In the genomic region with DNA sequence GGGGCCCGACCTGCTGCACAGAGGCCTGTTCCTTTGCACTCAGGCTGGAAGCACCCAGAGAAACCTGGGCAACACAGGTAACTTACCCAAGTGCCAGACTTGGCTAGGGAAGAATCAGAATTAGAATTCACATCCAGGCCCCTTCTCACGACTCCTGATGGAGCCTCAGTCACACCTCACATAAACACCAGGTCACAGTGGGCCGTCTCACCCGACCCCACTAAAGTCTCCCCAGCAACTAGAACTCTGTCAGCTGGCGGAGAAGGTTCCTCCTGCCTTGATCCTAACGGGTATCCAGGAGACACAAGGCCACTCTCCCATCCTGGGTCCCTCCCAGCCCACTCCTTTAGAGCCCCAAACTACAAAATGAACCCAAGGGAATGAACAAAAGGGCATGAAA, we compare ENCODE assay signal across 29 cellular contexts. TPM values are rescaled to one million over a fixed set of nuclear protein-coding genes. Genes with fewer than 3 reads are reported as not detected.
DNase-seq lines count a peak whose midpoint lies in the region; ATAC-seq, FAIRE-seq and TF ChIP-seq lines count a peak whose summit lies in the region.
"Had no signal": no experiment of that assay in that cellular context is flagged by ENCODE, and none has a peak within 500 bp of the region (broad histone marks: within the 10 kb centered on the region; RNA-seq: fewer than 3 reads in every experiment).

No MANE protein-coding gene starts in this region.

- POLR2A ChIA-PET in H1 (lab: Charles Lee; ENCODE audit: partially characterized antibody) = interaction anchor here (1.3 kb wide), 1 partner anchor 14 kb away, joined by 4 read pairs; no protein-coding TSS in a partner anchor
- POLR2A ChIA-PET in PC-9 (lab: Charles Lee; ENCODE audit: unreplicated experiment) = no interaction called here

- H2AFZ ChIP-seq in H1 (ENCODE audit: low read length) = no peak overlapping the region
- H2AFZ ChIP-seq in PC-9 = no peak overlapping the region
- H2AFZ ChIP-seq: GM23338 had no signal

- no TSS peak for BruUV-seq in PC-9 (replicated peaks; lab: Mats Ljungman, UMichigan)

- H3K18ac ChIP-seq in H1 (ENCODE audit: extremely low read depth, low read length) = no peak overlapping the region

- no peak overlapping the region for H3K56ac ChIP-seq in H1 (replicated peaks; ENCODE audit: insufficient read length, low read depth, low read length)

- no peak overlapping the region for H2BK20ac ChIP-seq in H1 (ENCODE audit: low read length)

- no peaks in the 10 kb centered on the region for H3K9me3 ChIP-seq in DOHH2 (ENCODE audit: control insufficient read depth, insufficient read depth, low read length)
- H3K9me3 ChIP-seq in H1 (ENCODE audit: insufficient read depth in 2 of 2, low read depth in 1 of 2, low read length in 1 of 2) = no peaks in the 10 kb centered on the region
- H3K9me3 ChIP-seq in neutrophil = no peaks in the 10 kb centered on the region
- no peaks in the 10 kb centered on the region for H3K9me3 ChIP-seq in PC-9 (ENCODE audit: insufficient read depth, low read depth)

- H3K27ac ChIP-seq in DOHH2 (ENCODE audit: low read depth, low read length) (peak overlapping the region; percentile 57; the same call in 1 of the 2 replicates), H1 (ENCODE audit: low read depth, low read length) (no peak overlapping the region), neutrophil (peak overlapping the region; percentile 64), PC-9 (no peak overlapping the region)
- H3K27ac ChIP-seq: coronary artery, RWPE1 had no signal

- H3K79me2 ChIP-seq in DOHH2 (ENCODE audit: control insufficient read depth, low read length) (no peaks in the 10 kb centered on the region), H1 (ENCODE audit: control insufficient read depth in 1 of 2, insufficient read depth in 2 of 2, low read length in 2 of 2) (no peaks in the 10 kb centered on the region), PC-9 (ENCODE audit: low read depth) (no peaks in the 10 kb centered on the region)

- H3K4me3 ChIP-seq in DOHH2 (ENCODE audit: low read length) (peak overlapping the region; percentile 27; the same call in 1 of the 2 replicates), H1 (ENCODE audit: extremely low read depth in 1 of 4, insufficient read depth in 2 of 4, low read depth in 3 of 4, low read length in 4 of 4) (no peak overlapping the region), neutrophil (ENCODE audit: low read depth in 1 of 2, low read length in 1 of 2) (no peak overlapping the region), PC-9 (no peak overlapping the region)
- H3K4me3 ChIP-seq: coronary artery, GM23338 had no signal

- WGBS in H1 (ENCODE audit: extremely low coverage in 1 of 2, insufficient coverage in 1 of 2, insufficient read length in 1 of 2, insufficient replicate concordance in 2 of 2, low coverage in 1 of 2, low lambda C conversion rate in 2 of 2, missing lambda C conversion rate in 1 of 2), 2 experiments = 87% methylated on average over 6 of the region's 6 CpGs; no CpG with 5 or more reads in 1 of the 2 experiments

- H3K36me3 Mint-ChIP-seq in CD14-positive monocyte = peaks cover 64 to 81% of the 10 kb centered on the region in 2 donors
- H3K36me3 Mint-ChIP-seq: CD8-positive, alpha-beta T cell had no signal

- no peaks in the 10 kb centered on the region for H3K79me1 ChIP-seq in H1 (ENCODE audit: low read depth, low read length)

- H3K27ac Mint-ChIP-seq in CD14-positive monocyte = peak overlapping the region; percentile 72 to 98 (median 94)
- H3K27ac Mint-ChIP-seq: activated naive CD4-positive, alpha-beta T cell treated with anti-CD3 and anti-CD28 coated beads, Interleukin-2, amount 50 U/mL, for 24 hours; CD8-positive, alpha-beta T cell; endodermal cell; GM23338 had no signal

- no peak for TF ChIP-seq POLR2A in H1 (IDR thresholded peaks at IDR 0.05; ENCODE audit: control extremely low read depth in 1 of 2, low read depth in 2 of 2, low read length in 2 of 2)

- no peak overlapping the region for H4K5ac ChIP-seq in H1 (ENCODE audit: insufficient read length, low read depth, low read length)

- TF ChIP-seq RAD21 in H1 (IDR thresholded peaks at IDR 0.05 in 1 of 2, conservative IDR thresholded peaks at IDR 0.05 in 1 of 2; ENCODE audit: low read depth in 2 of 2, low read length in 2 of 2) = no peak

- no peaks in the 10 kb centered on the region for H3K27me3 ChIP-seq in DOHH2 (ENCODE audit: control insufficient read depth, low read length)
- H3K27me3 ChIP-seq in H1 (replicated peaks in 1 of 4; ENCODE audit: control insufficient read depth in 3 of 4, extremely low read depth in 1 of 4, insufficient read depth in 3 of 4, low read length in 3 of 4) = no peaks in the 10 kb centered on the region
- no peaks in the 10 kb centered on the region for H3K27me3 ChIP-seq in neutrophil
- no peaks in the 10 kb centered on the region for H3K27me3 ChIP-seq in PC-9 (ENCODE audit: insufficient read depth, low read depth)

- H3K9me2 ChIP-seq in DOHH2 (replicated peaks; ENCODE audit: control insufficient read depth, low read length) (no peaks in the 10 kb centered on the region), PC-9 (ENCODE audit: insufficient read depth) (no peaks in the 10 kb centered on the region)

- no peak overlapping the region for H2BK15ac ChIP-seq in H1 (ENCODE audit: low read length)

- H4K20me1 ChIP-seq in DOHH2 (ENCODE audit: control insufficient read depth, insufficient read depth, low read depth, low read length) (no peaks in the 10 kb centered on the region), H1 (replicated peaks in 1 of 2; ENCODE audit: control insufficient read depth in 1 of 2, insufficient read depth in 2 of 2, low read length in 2 of 2) (no peaks in the 10 kb centered on the region), PC-9 (ENCODE audit: insufficient read depth) (no peaks in the 10 kb centered on the region)

- no peak for TF ChIP-seq CTCF in CD14-positive monocyte (IDR thresholded peaks at IDR 0.05)
- TF ChIP-seq CTCF in DOHH2 (IDR thresholded peaks at IDR 0.05; ENCODE audit: low read depth, low read length, poor library complexity, severe bottlenecking) = no peak
- TF ChIP-seq CTCF in H1 (IDR thresholded peaks at IDR 0.05; ENCODE audit: control extremely low read depth in 1 of 3, insufficient read depth in 1 of 3, low read depth in 1 of 3, low read length in 3 of 3) = no peak
- no peak for TF ChIP-seq CTCF in neutrophil (IDR thresholded peaks at IDR 0.05)
- no peak for TF ChIP-seq CTCF in PC-9 (conservative IDR thresholded peaks at IDR 0.05)

- H2BK120ac ChIP-seq in H1 (replicated peaks; ENCODE audit: low read depth, low read length) = no peak overlapping the region

- ATAC-seq in HG03108 (IDR thresholded peaks at IDR 0.05; ENCODE audit: unreplicated experiment) = no peak
- ATAC-seq: CD8-positive, alpha-beta T cell; GM23338; left ventricle myocardium superior had no signal

- no peaks in the 10 kb centered on the region for H3K9me3 Mint-ChIP-seq in CD14-positive monocyte
- H3K9me3 Mint-ChIP-seq: activated naive CD4-positive, alpha-beta T cell treated with anti-CD3 and anti-CD28 coated beads, Interleukin-2, amount 50 U/mL, for 24 hours; activated T-helper 1 cell treated with anti-CD3 and anti-CD28 coated beads, Interleukin-12 subunit alpha, Interleukin-12 subunit beta, Interleukin-2, Interleukin-4 antibody, amounts not matched to agents 30 ng/mL and 10 ng/mL and 1 ng/mL, durations not matched to agents 14 hours and 24 hours and 36 hours; CD8-positive, alpha-beta T cell; endodermal cell; GM23338 had no signal

- TF ChIP-seq EP300 in H1 (IDR thresholded peaks at IDR 0.05; ENCODE audit: borderline replicate concordance in 1 of 2, low read depth in 2 of 2, low read length in 2 of 2) = no peak

- DNase-seq in CD14-positive monocyte (ENCODE audit: low spot score) = no peak
- no peak for DNase-seq in H1 (ENCODE audit: low read depth in 1 of 2, low spot score in 2 of 2)
- no peak for DNase-seq in PC-9
- no peak for DNase-seq in stimulated activated naive CD4-positive, alpha-beta T cell treated with Interleukin-2 at 50 U/mL for 16 hours (lab: John Stamatoyannopoulos, UW)
- DNase-seq in mucosa of gallbladder (ENCODE audit: low spot score) = no peak
- DNase-seq: activated CD4-positive, alpha-beta T cell treated with anti-CD3 and anti-CD28 coated beads, Interleukin-2, amount 50 U/mL, for 1 hour; activated CD4-positive, CD25-positive, alpha-beta regulatory T cell; anterior cingulate cortex; CD8-positive, alpha-beta T cell; endodermal cell; left ventricle myocardium superior; NCI-H1048; NCI-H446 treated with DMSO at 0.1 percent for 48 hours; NCI-H82; stimulated activated CD4-positive, alpha-beta T cell treated with anti-CD3 and anti-CD28 coated beads, Interleukin-4, amount 100 ng/mL, for 1 hour; T-helper 1 cell had no signal

- no peaks in the 10 kb centered on the region for H3K23me2 ChIP-seq in H1 (ENCODE audit: low read depth, low read length)

- intact Hi-C loops in CD14-positive monocyte (cut with micrococcal nuclease) = no loop called here
- intact Hi-C loops in PC-9 (cut with micrococcal nuclease; ENCODE audit: unreplicated experiment) = no loop called here

- H3K4me1 Mint-ChIP-seq in CD14-positive monocyte = peaks cover 63% of the 10 kb centered on the region

- no peak overlapping the region for H2BK5ac ChIP-seq in H1 (ENCODE audit: low read depth, low read length)

- no peak overlapping the region for H3K9ac ChIP-seq in H1 (replicated peaks in 1 of 4; ENCODE audit: extremely low read depth in 1 of 4, low read depth in 3 of 4, low read length in 3 of 4)

- H3K27me3 Mint-ChIP-seq in CD14-positive monocyte (ENCODE audit: low read depth in 3 of 3) = peaks cover 0 to 2% (median 0%) of the 10 kb centered on the region in 3 donors
- H3K27me3 Mint-ChIP-seq: activated naive CD4-positive, alpha-beta T cell treated with anti-CD3 and anti-CD28 coated beads, Interleukin-2, amount 50 U/mL, for 24 hours had no signal

- no peak overlapping the region for H3K14ac ChIP-seq in H1 (ENCODE audit: insufficient read length)

- peak overlapping the region; percentile 44 for H4K91ac ChIP-seq in H1 (replicated peaks; ENCODE audit: insufficient read length, low read length)

- no peak overlapping the region for H4K8ac ChIP-seq in H1 (ENCODE audit: extremely low read depth, insufficient read depth, low read length)

- no peak for FAIRE-seq in H1 (lab: Jason Lieb, UNC)
- FAIRE-seq: GM18507, keratinocyte had no signal

- H3K4me3 Mint-ChIP-seq in CD14-positive monocyte = peak overlapping the region in 1 of 2 donors; percentile 37
- H3K4me3 Mint-ChIP-seq: activated naive CD4-positive, alpha-beta T cell treated with anti-CD3 and anti-CD28 coated beads, Interleukin-2, amount 50 U/mL, for 24 hours; activated T-helper 1 cell treated with anti-CD3 and anti-CD28 coated beads, Interleukin-12 subunit alpha, Interleukin-12 subunit beta, Interleukin-2, Interleukin-4 antibody, amounts not matched to agents 30 ng/mL and 10 ng/mL and 1 ng/mL, durations not matched to agents 14 hours and 24 hours and 36 hours; CD8-positive, alpha-beta T cell; endodermal cell; GM23338 had no signal

- H3K23ac ChIP-seq in H1 (ENCODE audit: insufficient read length) = no peak overlapping the region

- H3K4me1 ChIP-seq in DOHH2 (ENCODE audit: control insufficient read depth, low read length) (peaks cover 76% of the 10 kb centered on the region), H1 (replicated peaks in 1 of 4; ENCODE audit: control insufficient read depth in 3 of 4, insufficient read depth in 4 of 4, low read length in 3 of 4) (peaks cover 0 to 10% (median 4%) of the 10 kb centered on the region in 4 experiments; a peak in 4 of 7 replicates), neutrophil (ENCODE audit: control insufficient read depth in 1 of 2, insufficient read depth in 1 of 2, low read depth in 1 of 2, low read length in 1 of 2) (peaks cover 43 to 52% of the 10 kb centered on the region in 2 experiments), PC-9 (replicated peaks; ENCODE audit: insufficient read depth) (no peaks in the 10 kb centered on the region)

- H3F3A ChIP-seq in DOHH2 (ENCODE audit: control insufficient read depth, insufficient read depth) (peaks cover 9% of the 10 kb centered on the region), PC-9 (ENCODE audit: insufficient read depth, low read depth) (peaks cover 4% of the 10 kb centered on the region; the same call in 1 of the 2 replicates)

- no peak overlapping the region for H3K4ac ChIP-seq in H1 (replicated peaks; ENCODE audit: insufficient read length, low read depth, low read length)

- no peak overlapping the region for H2AK5ac ChIP-seq in H1 (ENCODE audit: low read depth, low read length)

- H3K36me3 ChIP-seq in DOHH2 (ENCODE audit: control insufficient read depth, low read length) = no peaks in the 10 kb centered on the region
- H3K36me3 ChIP-seq in H1 (ENCODE audit: control insufficient read depth in 2 of 4, insufficient read depth in 4 of 4, low read length in 3 of 4) = no peaks in the 10 kb centered on the region
- no peaks in the 10 kb centered on the region for H3K36me3 ChIP-seq in neutrophil
- no peaks in the 10 kb centered on the region for H3K36me3 ChIP-seq in PC-9 (ENCODE audit: low read depth)

- H2BK12ac ChIP-seq in H1 (ENCODE audit: low read depth, low read length) = 0 out of 2 replicates have a peak overlapping the region, but pooled peaks have one; percentile 19

- H3K4me2 ChIP-seq in DOHH2 (ENCODE audit: low read length) (peak overlapping the region; percentile 60), H1 (ENCODE audit: insufficient read depth in 1 of 2, low read depth in 2 of 2, low read length in 2 of 2) (no peak overlapping the region), PC-9 (no peak overlapping the region)
- H3K4me2 ChIP-seq: GM23338 had no signal

- CTCF ChIA-PET in H1 (lab: Charles Lee; ENCODE audit: partially characterized antibody) = interaction anchor here (0.7 to 2.3 kb wide), 6 partner anchors 9 to 138 kb away, joined by 3 to 10 read pairs (median 4); partner anchors contain the start of gene CKLF
- CTCF ChIA-PET in PC-9 (lab: Charles Lee) = no interaction called here

RNA-seq across cellular contexts. Expression of gene TK2, which starts 6.4 kb away (rescaled TPM):
- polyA plus RNA-seq in CD14-positive monocyte = 10 to 100 TPM; 29.8 to 38.9 TPM
- total RNA-seq in H1 (2021; fragmentation: NEBNext Ultra II Directional; extraction: Animal tissue kit (Norgen Biotek cat#: 25700)) = 3.6 and 4.5 TPM in 2 replicates
- polyA plus RNA-seq in H1 (2011; rRNA removed) = 2.7 and 3.2 TPM in 2 replicates
- 4.6 TPM for polyA plus RNA-seq in H1 (2011; cell fraction: cytosol; rRNA removed)
- 8.7 TPM for polyA plus RNA-seq in H1 (2011; cell fraction: nucleus; rRNA removed)
- 3.2 to 4.4 TPM (median 3.8 TPM) in 4 replicates for polyA plus RNA-seq in H1 (2012, experiment 1 of 2)
- polyA plus RNA-seq in H1 (2012, experiment 2 of 2) = 1.6 TPM
- 3.4 TPM for polyA plus RNA-seq in H1 (2013, experiment 1 of 2)
- polyA plus RNA-seq in H1 (2013, experiment 2 of 2) = 2.4 TPM
- 7.1 and 12.2 TPM in 2 replicates for polyA minus RNA-seq in H1 (2011; rRNA and poly(A)+ RNA removed)
- polyA minus RNA-seq in H1 (2011; cell fraction: cytosol; rRNA and poly(A)+ RNA removed) = 5.1 TPM
- 5.9 TPM for polyA minus RNA-seq in H1 (2011; cell fraction: nucleus; rRNA and poly(A)+ RNA removed)
- 20.1 and 20.9 TPM in 2 replicates for total RNA-seq in PC-9 (2021)
- 38.5 TPM for total RNA-seq in mucosa of gallbladder

RNA-seq across cellular contexts. Expression of gene CKLF, which starts 8.8 kb away (rescaled TPM):
- polyA plus RNA-seq in CD14-positive monocyte = 100 to 1,000 TPM; 374 to 430 TPM
- total RNA-seq in H1 (2021; fragmentation: NEBNext Ultra II Directional; extraction: Animal tissue kit (Norgen Biotek cat#: 25700)) = 18.9 and 21.1 TPM in 2 replicates
- polyA plus RNA-seq in H1 (2011; rRNA removed) = 61.2 and 63.5 TPM in 2 replicates
- polyA plus RNA-seq in H1 (2011; cell fraction: cytosol; rRNA removed) = 50.5 TPM
- 34.6 TPM for polyA plus RNA-seq in H1 (2011; cell fraction: nucleus; rRNA removed)
- polyA plus RNA-seq in H1 (2012, experiment 1 of 2) = 15.6 to 41.5 TPM (median 33.8 TPM) in 4 replicates
- polyA plus RNA-seq in H1 (2012, experiment 2 of 2) = 29.6 TPM
- 40.3 TPM for polyA plus RNA-seq in H1 (2013, experiment 1 of 2)
- polyA plus RNA-seq in H1 (2013, experiment 2 of 2) = 40.7 TPM
- 10.2 and 11.5 TPM in 2 replicates for polyA minus RNA-seq in H1 (2011; rRNA and poly(A)+ RNA removed)
- 13.5 TPM for polyA minus RNA-seq in H1 (2011; cell fraction: cytosol; rRNA and poly(A)+ RNA removed)
- polyA minus RNA-seq in H1 (2011; cell fraction: nucleus; rRNA and poly(A)+ RNA removed) = 9.7 TPM
- total RNA-seq in PC-9 (2021) = 77.1 and 86.4 TPM in 2 replicates
- total RNA-seq in mucosa of gallbladder = 50.0 TPM

RNA-seq across cellular contexts. Expression of gene CMTM1, which starts 22.7 kb away (rescaled TPM):
- polyA plus RNA-seq in CD14-positive monocyte (1 to 10 TPM; 1.6 to 2.5 TPM), H1 (2011; rRNA removed) (1.2 and 1.7 TPM in 2 replicates)
- 1.9 and 2.0 TPM in 2 replicates for total RNA-seq in H1 (2021; fragmentation: NEBNext Ultra II Directional; extraction: Animal tissue kit (Norgen Biotek cat#: 25700))
- polyA plus RNA-seq in H1 (2011; cell fraction: cytosol; rRNA removed) = 1.1 TPM
- 2.4 TPM for polyA plus RNA-seq in H1 (2011; cell fraction: nucleus; rRNA removed)
- 0.58 to 2.6 TPM (median 1.4 TPM) in 4 replicates for polyA plus RNA-seq in H1 (2012, experiment 1 of 2)
- polyA plus RNA-seq in H1 (2012, experiment 2 of 2) = not detected
- 2.3 TPM for polyA plus RNA-seq in H1 (2013, experiment 1 of 2)
- polyA plus RNA-seq in H1 (2013, experiment 2 of 2) = 1.3 TPM
- 0.63 and 0.85 TPM in 2 replicates for polyA minus RNA-seq in H1 (2011; rRNA and poly(A)+ RNA removed)
- 1.6 TPM for polyA minus RNA-seq in H1 (2011; cell fraction: cytosol; rRNA and poly(A)+ RNA removed)
- polyA minus RNA-seq in H1 (2011; cell fraction: nucleus; rRNA and poly(A)+ RNA removed) = 4.6 TPM
- total RNA-seq in PC-9 (2021) (6.1 and 9.4 TPM in 2 replicates), mucosa of gallbladder (12.1 TPM)

RNA-seq across cellular contexts. Expression of gene CMTM2, which starts 35.7 kb away (rescaled TPM):
- polyA plus RNA-seq in CD14-positive monocyte (10 to 100 TPM; 39.1 to 41.6 TPM), H1 (2011; rRNA removed) (not detected in 2 replicates)
- not detected in 2 replicates for total RNA-seq in H1 (2021; fragmentation: NEBNext Ultra II Directional; extraction: Animal tissue kit (Norgen Biotek cat#: 25700))
- polyA plus RNA-seq in H1 (2011; cell fraction: cytosol; rRNA removed) = not detected
- not detected for polyA plus RNA-seq in H1 (2011; cell fraction: nucleus; rRNA removed)
- not detected in 4 replicates for polyA plus RNA-seq in H1 (2012, experiment 1 of 2)
- polyA plus RNA-seq in H1 (2012, experiment 2 of 2) = not detected
- not detected for polyA plus RNA-seq in H1 (2013, experiment 1 of 2)
- not detected for polyA plus RNA-seq in H1 (2013, experiment 2 of 2)
- polyA minus RNA-seq in H1 (2011; rRNA and poly(A)+ RNA removed) = not detected in 2 replicates
- not detected for polyA minus RNA-seq in H1 (2011; cell fraction: cytosol; rRNA and poly(A)+ RNA removed)
- not detected for polyA minus RNA-seq in H1 (2011; cell fraction: nucleus; rRNA and poly(A)+ RNA removed)
- total RNA-seq in PC-9 (2021) (0.65 TPM in 1 of 2 replicates, not detected in the other), mucosa of gallbladder (not detected)
- total RNA-seq: CD8-positive, alpha-beta T cell; endodermal cell; GM23338; HT-29; left ventricle myocardium superior; SK-MEL-5; ureter had no signal
- polyA plus RNA-seq: GM23338, keratinocyte had no signal

Comparison
In these comparisons a context has a peak if more than half of its experiments do, and no peak if none do; other contexts are left out.
1. H3K27ac ChIP-seq: peak in DOHH2 (single experiment) and neutrophil (single experiment); none in H1 (single experiment) and PC-9 (single experiment).